ENCODE assay signal across 8 cellular contexts in the genomic region with DNA sequence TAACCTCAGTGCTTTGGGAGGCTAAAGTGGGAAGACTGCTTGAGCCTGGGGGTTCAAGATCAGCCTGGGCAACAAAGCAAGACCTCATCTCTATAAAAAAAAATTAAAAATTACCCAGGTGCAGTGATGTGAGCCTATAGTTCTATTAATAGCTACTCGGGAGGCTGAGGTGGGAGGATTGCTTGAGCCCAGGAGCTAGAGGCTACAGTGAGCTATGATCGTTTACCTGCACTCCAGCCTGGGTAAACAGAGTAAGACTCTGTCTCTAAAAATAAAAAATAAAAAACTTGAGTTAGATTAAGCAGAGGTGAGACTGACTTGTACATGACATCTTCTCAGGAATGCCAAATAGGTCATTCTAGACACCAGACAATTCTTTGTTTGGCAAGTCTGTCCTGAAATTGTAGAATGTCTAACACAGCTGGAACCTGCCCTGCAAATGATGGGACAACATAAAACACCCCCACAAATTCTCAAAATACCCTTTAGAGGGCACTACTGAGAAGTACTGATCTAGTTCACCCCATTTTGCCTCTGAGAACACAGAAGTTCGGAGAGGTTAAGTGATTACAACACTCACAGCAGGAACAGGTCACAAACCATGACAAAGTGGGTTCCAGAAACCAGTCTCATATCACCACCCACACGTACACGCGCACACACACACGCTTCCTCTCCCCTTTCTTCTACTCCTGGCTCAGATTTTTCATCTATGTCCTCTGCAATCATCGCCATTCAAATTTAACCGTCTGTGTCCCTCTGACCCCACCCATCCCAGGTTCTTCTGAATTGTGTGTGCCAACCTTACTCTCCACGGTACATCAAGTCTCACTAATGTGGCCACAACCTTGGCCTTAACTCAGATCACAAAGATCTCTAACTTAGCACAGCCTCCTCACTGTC. TPM values are rescaled to one million over a fixed set of nuclear protein-coding genes. Genes with fewer than 3 reads are reported as not detected.
A peak's percentile ranks its signal among the peaks of the same experiment; 100 is the strongest.
DNase-seq lines count a peak whose midpoint lies in the region; ATAC-seq and TF ChIP-seq lines count a peak whose summit lies in the region.

No MANE protein-coding gene starts in this region.

- H3K27ac ChIP-seq in psoas muscle = peak overlapping the region; percentile 58
- no peak overlapping the region; the same call in 1 of the 2 replicates for H3K27ac ChIP-seq in SJCRH30

- peaks cover 52% of the 10 kb centered on the region for H3K4me1 ChIP-seq in psoas muscle
- H3K4me1 ChIP-seq in SJCRH30 = peaks cover 24% of the 10 kb centered on the region

- ATAC-seq in GM19468 (IDR thresholded peaks at IDR 0.05; ENCODE audit: extremely low read depth, unreplicated experiment) (peak; percentile 79), HG03558 (IDR thresholded peaks at IDR 0.05; ENCODE audit: extremely low read depth, unreplicated experiment) (peak; percentile 84), psoas muscle (peak in 3 of 4 donors; percentile 53 to 64 (median 58))
- peak; percentile 89 for ATAC-seq in activated CD4-positive, alpha-beta T cell treated with anti-CD3 and anti-CD28 coated beads for 36 hours

- peak overlapping the region; percentile 92 for H3K27ac Mint-ChIP-seq in activated CD4-positive, alpha-beta T cell treated with anti-CD3 and anti-CD28 coated beads for 36 hours
- H3K27ac Mint-ChIP-seq in endothelial cell (ENCODE audit: unreplicated experiment) = peak overlapping the region; percentile 27

- intact Hi-C loops in activated CD4-positive, alpha-beta T cell treated with anti-CD3 and anti-CD28 coated beads for 36 hours (cut with DNase I, micrococcal nuclease) = loop anchor here (1.0 to 2.0 kb wide), 13 partner anchors 13 to 355 kb away; a partner anchor contains a TSS
- intact Hi-C loops in psoas muscle (cut with DNase I) = loop anchor here in 1 of 2 donors (5.0 kb wide), 1 partner anchor 41 kb away; a partner anchor contains a TSS

- H3K4me3 Mint-ChIP-seq in activated CD4-positive, alpha-beta T cell treated with anti-CD3 and anti-CD28 coated beads for 36 hours = peak overlapping the region; percentile 59
- H3K4me3 Mint-ChIP-seq in endothelial cell (ENCODE audit: unreplicated experiment) = peak overlapping the region; percentile 6

- no peak for TF ChIP-seq CTCF in endothelial cell (IDR thresholded peaks at IDR 0.05; ENCODE audit: unreplicated experiment)
- TF ChIP-seq CTCF in psoas muscle (IDR thresholded peaks at IDR 0.05) = no peak

- peaks cover 2% of the 10 kb centered on the region for H3K27me3 Mint-ChIP-seq in activated CD4-positive, alpha-beta T cell treated with anti-CD3 and anti-CD28 coated beads for 36 hours
- peaks cover 7% of the 10 kb centered on the region for H3K27me3 Mint-ChIP-seq in endothelial cell (ENCODE audit: unreplicated experiment)

- 74 to 88% (median 83%) methylated on average over 10 of the region's 10 CpGs for WGBS in psoas muscle, 3 donors

- H3K9me3 ChIP-seq in psoas muscle = no peaks in the 10 kb centered on the region
- no peaks in the 10 kb centered on the region for H3K9me3 ChIP-seq in SJCRH30 (replicated peaks)

- no peaks in the 10 kb centered on the region for H3K36me3 Mint-ChIP-seq in activated CD4-positive, alpha-beta T cell treated with anti-CD3 and anti-CD28 coated beads for 36 hours (ENCODE audit: low read depth)
- H3K36me3 Mint-ChIP-seq in endothelial cell (ENCODE audit: low read depth, unreplicated experiment) = peaks cover 24% of the 10 kb centered on the region

- CTCF ChIA-PET in activated CD4-positive, alpha-beta T cell treated with anti-CD3 and anti-CD28 coated beads for 36 hours (lab: Charles Lee) = interaction anchor here (0.7 to 5.4 kb wide), 7 partner anchors 12 to 73 kb away, joined by 3 to 24 read pairs (median 5); no protein-coding TSS in a partner anchor

- POLR2A ChIA-PET in activated CD4-positive, alpha-beta T cell treated with anti-CD3 and anti-CD28 coated beads for 36 hours (lab: Charles Lee) = no interaction called here

- H3K4me1 Mint-ChIP-seq in activated CD4-positive, alpha-beta T cell treated with anti-CD3 and anti-CD28 coated beads for 36 hours = peaks cover 30% of the 10 kb centered on the region
- H3K4me1 Mint-ChIP-seq in endothelial cell (ENCODE audit: unreplicated experiment) = peaks cover 75% of the 10 kb centered on the region

- no peaks in the 10 kb centered on the region for H3K27me3 ChIP-seq in psoas muscle (ENCODE audit: insufficient read depth in 3 of 3, low read length in 2 of 3)
- H3K27me3 ChIP-seq in SJCRH30 = no peaks in the 10 kb centered on the region

- H3K4me3 ChIP-seq in psoas muscle (no peak overlapping the region), SJCRH30 (no peak overlapping the region)

- no peaks in the 10 kb centered on the region for H3K9me3 Mint-ChIP-seq in activated CD4-positive, alpha-beta T cell treated with anti-CD3 and anti-CD28 coated beads for 36 hours (ENCODE audit: low read depth)
- H3K9me3 Mint-ChIP-seq in endothelial cell (ENCODE audit: unreplicated experiment) = no peaks in the 10 kb centered on the region

- DNase-seq in Ammon's horn (ENCODE audit: low spot score) = peak; percentile 43
- peak; percentile 86 for DNase-seq in activated CD4-positive, alpha-beta T cell treated with anti-CD3 and anti-CD28 coated beads for 36 hours
- no peak for DNase-seq in endothelial cell (ENCODE audit: low spot score)
- DNase-seq in psoas muscle = peak in 1 of 2 donors; percentile 59
- no peak for DNase-seq in SJCRH30
- no peak for DNase-seq in ureter (ENCODE audit: low spot score)

- H3K36me3 ChIP-seq in psoas muscle (ENCODE audit: insufficient read depth in 1 of 2, low read depth in 1 of 2) (no peaks in the 10 kb centered on the region), SJCRH30 (no peaks in the 10 kb centered on the region; the same call in 1 of the 2 replicates)

RNA-seq across cellular contexts. Expression of a gene that starts 38.3 kb away (rescaled TPM):
- 1 to 10 TPM; 5.2 to 6.8 TPM for total RNA-seq in activated CD4-positive, alpha-beta T cell treated with anti-CD3 and anti-CD28 coated beads for 36 hours
- 102 TPM for total RNA-seq in endothelial cell (ENCODE audit: unreplicated experiment)
- 1 to 10 TPM; 5.2 to 6.8 (median 5.5) TPM for total RNA-seq in psoas muscle
- 1 to 10 TPM; 1.6 to 6.0 (median 4.3) TPM for polyA plus RNA-seq in psoas muscle
- 14.1 and 14.6 TPM in 2 replicates for total RNA-seq in SJCRH30 (2014; rRNA removed; shearing (Covaris generic))
- 15.6 TPM for total RNA-seq in ureter

Comparison
In these comparisons a context has a peak if more than half of its experiments do, and no peak if none do; other contexts are left out.
1. DNase-seq: peak in Ammon's horn (single experiment) and activated CD4-positive, alpha-beta T cell treated with anti-CD3 and anti-CD28 coated beads for 36 hours (single experiment); none in endothelial cell (single experiment), SJCRH30 (0 of 2) and ureter (single experiment).
2. Peak in every context shown above with its lines, with median percentiles within 50 percentile points of each other: ATAC-seq.